In genomic region chr1:245156041-245156735, GRCh38 we compare ENCODE assay signal across 8 cellular contexts. TPM values are rescaled to one million over a fixed set of nuclear protein-coding genes. Genes with fewer than 3 reads are reported as not detected.
A peak's percentile ranks its signal among the peaks of the same experiment; 100 is the strongest.
DNase-seq lines count a peak whose midpoint lies in the region; ATAC-seq, FAIRE-seq and TF ChIP-seq lines count a peak whose summit lies in the region.

No MANE protein-coding gene starts in this region.

- H3K4me1 Mint-ChIP-seq in astrocyte (ENCODE audit: low read depth, unreplicated experiment), result peaks cover 6% of the 10 kb centered on the region

- WGBS in hepatocyte (ENCODE audit: low lambda C conversion rate, missing lambda C conversion rate), result under 1% methylated on average over 47 of the region's 74 CpGs

- DNase-seq in GM13977 (ENCODE audit: low spot score) (peak; percentile 96), NCI-H146 (lab: John Stamatoyannopoulos, UW) (peak; percentile 97), T-helper 9 cell (peak; percentile 49), astrocyte (ENCODE audit: low read depth) (peak; percentile 59), hepatocyte (ENCODE audit: low spot score) (peak; percentile 95), retina (peak; percentile 93), cortex of kidney (lab: John Stamatoyannopoulos, UW) (no peak)

- H2AFZ ChIP-seq in astrocyte (ENCODE audit: low read depth, low read length) (peak overlapping the region; percentile 67), hepatocyte (peak overlapping the region; percentile 16)

- H3K27ac Mint-ChIP-seq in astrocyte (ENCODE audit: unreplicated experiment), result no peak overlapping the region

- H3K9ac ChIP-seq in astrocyte (ENCODE audit: low read length), result peak overlapping the region; percentile 72

- peak; percentile 83 for ATAC-seq in HG02870 (IDR thresholded peaks at IDR 0.05; ENCODE audit: unreplicated experiment)

- H3K9me3 ChIP-seq in astrocyte (ENCODE audit: insufficient read depth, low read depth, low read length) (peaks cover 4% of the 10 kb centered on the region), hepatocyte (ENCODE audit: low read depth) (no peaks in the 10 kb centered on the region)

- H3K27me3 ChIP-seq in astrocyte (ENCODE audit: insufficient read depth, low read length) (no peaks in the 10 kb centered on the region), hepatocyte (no peaks in the 10 kb centered on the region)

- peak overlapping the region; percentile 60 for H3K4me3 ChIP-seq in astrocyte (ENCODE audit: insufficient read depth, low read depth, low read length)
- H3K4me3 ChIP-seq in hepatocyte, result peak overlapping the region; percentile 91

- H3K4me1 ChIP-seq in astrocyte (ENCODE audit: insufficient read depth, low read length), result peaks cover 11% of the 10 kb centered on the region
- peaks cover 9% of the 10 kb centered on the region for H3K4me1 ChIP-seq in hepatocyte (ENCODE audit: insufficient read depth)

- in situ Hi-C loops in GM13977 (cut with MboI; ENCODE audit: low pct_unique_long_range_greater_than_20kb, low sequenced_read_pairs, unreplicated experiment), result loop anchor here (25.0 kb wide), 1 partner anchor 1306 kb away; no protein-coding TSS in a partner anchor

- no peaks in the 10 kb centered on the region for H3K36me3 ChIP-seq in astrocyte (ENCODE audit: insufficient read depth, low read length)
- no peaks in the 10 kb centered on the region for H3K36me3 ChIP-seq in hepatocyte (replicated peaks; ENCODE audit: insufficient read depth, low read depth)

- peak; percentile 89 for TF ChIP-seq CTCF in GM13977 (IDR thresholded peaks at IDR 0.05; ENCODE audit: extremely low read depth, insufficient read depth, missing control alignments)
- TF ChIP-seq CTCF in astrocyte (IDR thresholded peaks at IDR 0.05; ENCODE audit: insufficient read depth, low read depth, low read length), result peak; percentile 16
- TF ChIP-seq CTCF in hepatocyte (IDR thresholded peaks at IDR 0.05; ENCODE audit: poor library complexity), result peak; percentile 82

- H3K4me2 ChIP-seq in astrocyte (ENCODE audit: low read length) (peak overlapping the region; percentile 99), hepatocyte (peak overlapping the region; percentile 84)

- H3K9me2 ChIP-seq in hepatocyte (replicated peaks; ENCODE audit: insufficient read depth), result no peaks in the 10 kb centered on the region

- H3K79me2 ChIP-seq in astrocyte (ENCODE audit: insufficient read depth, low read length), result peaks cover 19% of the 10 kb centered on the region
- peaks cover 60% of the 10 kb centered on the region for H3K79me2 ChIP-seq in hepatocyte

- H3K4me3 Mint-ChIP-seq in astrocyte (ENCODE audit: unreplicated experiment), result peak overlapping the region; percentile 89

- peaks cover 35% of the 10 kb centered on the region for H3K9me3 Mint-ChIP-seq in astrocyte (ENCODE audit: unreplicated experiment)

- H4K20me1 ChIP-seq in astrocyte (ENCODE audit: insufficient read depth, low read length) (peaks cover 11% of the 10 kb centered on the region), hepatocyte (ENCODE audit: insufficient read depth, poor library complexity, severe bottlenecking) (peaks cover 7% of the 10 kb centered on the region)

- FAIRE-seq in astrocyte (lab: Jason Lieb, UNC), result no peak

- H3K27me3 Mint-ChIP-seq in astrocyte (ENCODE audit: low read depth, unreplicated experiment), result peaks cover 21% of the 10 kb centered on the region

- H3K27ac ChIP-seq in astrocyte (ENCODE audit: low read depth, low read length) (no peak overlapping the region), hepatocyte (peak overlapping the region; percentile 90)

- H3K36me3 Mint-ChIP-seq in astrocyte (ENCODE audit: low read depth, unreplicated experiment), result peaks cover 28% of the 10 kb centered on the region

RNA-seq across cellular contexts. Expression of gene KIF26B, which starts 1.4 kb away (rescaled TPM):
- total RNA-seq in astrocyte, result 6.8 and 11.4 TPM in 2 replicates
- 19.8 and 21.6 TPM in 2 replicates for total RNA-seq in hepatocyte
- 11.3 and 12.7 TPM in 2 replicates for polyA plus RNA-seq in hepatocyte

Comparison
In these comparisons a context has a peak if more than half of its experiments do, and no peak if none do; other contexts are left out.
1. CTCF ChIP-seq: peak in every context shown above with its lines; median percentile 89 in GM13977; 82 in hepatocyte; 16 in astrocyte.